7 cellular contexts compared by ENCODE assay signal in genomic region chr20:49132995-49133451, GRCh38. TPM values are rescaled to one million over a fixed set of nuclear protein-coding genes. Genes with fewer than 3 reads are reported as not detected.
DNase-seq lines count a peak whose midpoint lies in the region; ATAC-seq, FAIRE-seq and TF ChIP-seq lines count a peak whose summit lies in the region.

No MANE protein-coding gene starts in this region.

- no peak overlapping the region for H3K4me2 ChIP-seq in H1 (ENCODE audit: insufficient read depth in 1 of 2, low read depth in 2 of 2, low read length in 2 of 2)

- TF ChIP-seq EP300 in H1 (IDR thresholded peaks at IDR 0.05; ENCODE audit: borderline replicate concordance in 1 of 2, low read depth in 2 of 2, low read length in 2 of 2): no peak

- POLR2A ChIA-PET in RWPE1 (lab: Yijun Ruan, JAX; ENCODE audit: low non-redundant PET): no interaction called here
- POLR2A ChIA-PET in H1 (lab: Charles Lee; ENCODE audit: partially characterized antibody): interaction anchor here (0.9 to 1.5 kb wide), 7 partner anchors 55 to 145 kb away, joined by 3 to 5 read pairs (median 4); partner anchors contain the start of genes STAU1 and ZNFX1
- POLR2A ChIA-PET in activated CD4-positive, alpha-beta memory T cell treated with anti-CD3 and anti-CD28 coated beads, Interleukin-2, amount 10 ng/mL, durations not matched to agents 7 days and 5 days (lab: Charles Lee): interaction anchor here (0.7 to 1.2 kb wide), 6 partner anchors 15 to 87 kb away, joined by 3 to 8 read pairs (median 3); partner anchors contain the start of genes CSE1L and DDX27

- no peak overlapping the region for H2BK15ac ChIP-seq in H1 (ENCODE audit: low read length)

- no peaks in the 10 kb centered on the region for H3K4me1 Mint-ChIP-seq in memory B cell
- H3K4me1 Mint-ChIP-seq in activated CD4-positive, alpha-beta memory T cell treated with anti-CD3 and anti-CD28 coated beads, Interleukin-2, amount 10 ng/mL, durations not matched to agents 7 days and 5 days: peaks cover 7% of the 10 kb centered on the region

- H3K27ac ChIP-seq in HUES48 (ENCODE audit: low read depth, low read length) (peak overlapping the region; percentile 9), RWPE1 (peak overlapping the region; percentile 2; the same call in 1 of the 2 replicates), H1 (ENCODE audit: low read depth, low read length) (no peak overlapping the region)

- H3K9me3 ChIP-seq in HUES48 (ENCODE audit: control insufficient read depth, insufficient read depth, low read length) (no peaks in the 10 kb centered on the region), H1 (ENCODE audit: insufficient read depth in 2 of 2, low read depth in 1 of 2, low read length in 1 of 2) (no peaks in the 10 kb centered on the region)

- H2BK5ac ChIP-seq in H1 (ENCODE audit: low read depth, low read length): peak overlapping the region; percentile 10; the same call in 1 of the 2 replicates

- ATAC-seq in memory B cell (ENCODE audit: low read depth) (peak; percentile 66), HG03378 (IDR thresholded peaks at IDR 0.05; ENCODE audit: unreplicated experiment) (no peak)

- H3K4me1 ChIP-seq in HUES48 (ENCODE audit: control insufficient read depth, insufficient read depth, low read length) (no peaks in the 10 kb centered on the region), H1 (replicated peaks in 1 of 4; ENCODE audit: control insufficient read depth in 3 of 4, insufficient read depth in 4 of 4, low read length in 3 of 4) (peaks cover 0 to 6% (median 0%) of the 10 kb centered on the region in 4 experiments; a peak in 3 of 7 replicates)

- no peak overlapping the region for H2BK120ac ChIP-seq in H1 (replicated peaks; ENCODE audit: low read depth, low read length)

- H4K8ac ChIP-seq in H1 (ENCODE audit: extremely low read depth, insufficient read depth, low read length): 0 out of 2 replicates have a peak overlapping the region, but pooled peaks have one; percentile 0

- H3K23ac ChIP-seq in H1 (ENCODE audit: insufficient read length): no peak overlapping the region

- no peak overlapping the region for H3K56ac ChIP-seq in H1 (replicated peaks; ENCODE audit: insufficient read length, low read depth, low read length)

- H2AFZ ChIP-seq in H1 (ENCODE audit: low read length): no peak overlapping the region

- TF ChIP-seq CTCF in RWPE1 (conservative IDR thresholded peaks at IDR 0.05; ENCODE audit: low read depth): peak; percentile 80
- TF ChIP-seq CTCF in H1 (IDR thresholded peaks at IDR 0.05; ENCODE audit: control extremely low read depth in 1 of 3, insufficient read depth in 1 of 3, low read depth in 1 of 3, low read length in 3 of 3): peak in 2 of 3 experiments; percentile 46 to 58; a peak in 3 of 4 replicates

- no peak overlapping the region for H3K4me3 Mint-ChIP-seq in memory B cell
- H3K4me3 Mint-ChIP-seq in activated CD4-positive, alpha-beta memory T cell treated with anti-CD3 and anti-CD28 coated beads, Interleukin-2, amount 10 ng/mL, durations not matched to agents 7 days and 5 days: no peak overlapping the region

- no peak overlapping the region for H2BK12ac ChIP-seq in H1 (ENCODE audit: low read depth, low read length)

- H2BK20ac ChIP-seq in H1 (ENCODE audit: low read length): no peak overlapping the region

- H4K91ac ChIP-seq in H1 (replicated peaks; ENCODE audit: insufficient read length, low read length): no peak overlapping the region

- CTCF ChIA-PET in RWPE1 (lab: Yijun Ruan, JAX): interaction anchor here (0.6 to 3.1 kb wide), 34 partner anchors 8 to 1948 kb away, joined by 3 to 41 read pairs (median 4); partner anchors contain the start of gene DDX27
- CTCF ChIA-PET in H1 (lab: Charles Lee; ENCODE audit: partially characterized antibody): interaction anchor here (0.6 to 3.4 kb wide), 34 partner anchors 8 to 187 kb away, joined by 3 to 22 read pairs (median 4); partner anchors contain the start of gene DDX27
- CTCF ChIA-PET in activated CD4-positive, alpha-beta memory T cell treated with anti-CD3 and anti-CD28 coated beads, Interleukin-2, amount 10 ng/mL, durations not matched to agents 7 days and 5 days (lab: Charles Lee): interaction anchor here (0.6 to 6.3 kb wide), 25 partner anchors 10 to 113 kb away, joined by 3 to 156 read pairs (median 4); partner anchors contain the start of gene DDX27

- no peaks in the 10 kb centered on the region for H3K27me3 Mint-ChIP-seq in memory B cell
- H3K27me3 Mint-ChIP-seq in activated CD4-positive, alpha-beta memory T cell treated with anti-CD3 and anti-CD28 coated beads, Interleukin-2, amount 10 ng/mL, durations not matched to agents 7 days and 5 days: no peaks in the 10 kb centered on the region

- H3K18ac ChIP-seq in H1 (ENCODE audit: extremely low read depth, low read length): no peak overlapping the region

- H3K4me3 ChIP-seq in HUES48 (ENCODE audit: low read depth, low read length) (no peak overlapping the region), H1 (ENCODE audit: extremely low read depth in 1 of 4, insufficient read depth in 2 of 4, low read depth in 3 of 4, low read length in 4 of 4) (no peak overlapping the region)

- no peak overlapping the region for H3K9ac ChIP-seq in HUES48 (ENCODE audit: low read depth, low read length)
- H3K9ac ChIP-seq in H1 (replicated peaks in 1 of 4; ENCODE audit: extremely low read depth in 1 of 4, low read depth in 3 of 4, low read length in 3 of 4): no peak overlapping the region

- H4K5ac ChIP-seq in H1 (ENCODE audit: insufficient read length, low read depth, low read length): no peak overlapping the region

- H3K36me3 ChIP-seq in HUES48 (ENCODE audit: control insufficient read depth, insufficient read depth, low read length) (peaks cover 50% of the 10 kb centered on the region), H1 (ENCODE audit: control insufficient read depth in 2 of 4, insufficient read depth in 4 of 4, low read length in 3 of 4) (peaks cover 2 to 16% (median 6%) of the 10 kb centered on the region in 4 experiments; a peak in 6 of 8 replicates)

- DNase-seq in EH (ENCODE audit: low read depth): peak; percentile 76
- peak; percentile 71 for DNase-seq in RWPE1 (ENCODE audit: low spot score)
- DNase-seq in H1 (ENCODE audit: low read depth in 1 of 2, low spot score in 2 of 2): no peak
- DNase-seq in memory B cell (ENCODE audit: low spot score in 2 of 2): peak in 1 of 2 donors; percentile 34
- DNase-seq in activated CD4-positive, alpha-beta memory T cell treated with anti-CD3 and anti-CD28 coated beads, Interleukin-2, amount 10 ng/mL, durations not matched to agents 7 days and 5 days: no peak

- no peaks in the 10 kb centered on the region for H3K9me3 Mint-ChIP-seq in memory B cell
- H3K9me3 Mint-ChIP-seq in activated CD4-positive, alpha-beta memory T cell treated with anti-CD3 and anti-CD28 coated beads, Interleukin-2, amount 10 ng/mL, durations not matched to agents 7 days and 5 days: no peaks in the 10 kb centered on the region

- H3K36me3 Mint-ChIP-seq in memory B cell: peaks cover 25% of the 10 kb centered on the region
- H3K36me3 Mint-ChIP-seq in activated CD4-positive, alpha-beta memory T cell treated with anti-CD3 and anti-CD28 coated beads, Interleukin-2, amount 10 ng/mL, durations not matched to agents 7 days and 5 days (ENCODE audit: low read depth): peaks cover 42% of the 10 kb centered on the region

- WGBS in H1 (ENCODE audit: extremely low coverage in 1 of 2, insufficient coverage in 1 of 2, insufficient read length in 1 of 2, insufficient replicate concordance in 2 of 2, low coverage in 1 of 2, low lambda C conversion rate in 2 of 2, missing lambda C conversion rate in 1 of 2), 2 experiments: 70% methylated on average over 5 of the region's 5 CpGs; no CpG with 5 or more reads in 1 of the 2 experiments

- no peaks in the 10 kb centered on the region for H3K27me3 ChIP-seq in HUES48 (ENCODE audit: control insufficient read depth, insufficient read depth, low read length)
- H3K27me3 ChIP-seq in H1 (replicated peaks in 1 of 4; ENCODE audit: control insufficient read depth in 3 of 4, extremely low read depth in 1 of 4, insufficient read depth in 3 of 4, low read length in 3 of 4): no peaks in the 10 kb centered on the region

- TF ChIP-seq POLR2A in H1 (IDR thresholded peaks at IDR 0.05; ENCODE audit: control extremely low read depth in 1 of 2, low read depth in 2 of 2, low read length in 2 of 2): no peak

- FAIRE-seq in H1 (lab: Jason Lieb, UNC): peak; percentile 32

- H3K14ac ChIP-seq in H1 (ENCODE audit: insufficient read length): no peak overlapping the region

- peaks cover 0 to 6% of the 10 kb centered on the region in 2 experiments; a peak in 1 of 4 replicates for H3K79me2 ChIP-seq in H1 (ENCODE audit: control insufficient read depth in 1 of 2, insufficient read depth in 2 of 2, low read length in 2 of 2)

- TF ChIP-seq RAD21 in H1 (IDR thresholded peaks at IDR 0.05 in 1 of 2, conservative IDR thresholded peaks at IDR 0.05 in 1 of 2; ENCODE audit: low read depth in 2 of 2, low read length in 2 of 2): peak; percentile 60 to 73

- peak overlapping the region; percentile 67 for H3K27ac Mint-ChIP-seq in memory B cell
- H3K27ac Mint-ChIP-seq in activated CD4-positive, alpha-beta memory T cell treated with anti-CD3 and anti-CD28 coated beads, Interleukin-2, amount 10 ng/mL, durations not matched to agents 7 days and 5 days: no peak overlapping the region

- 0 out of 2 replicates have a peak, but pooled peaks cover 2% of the 10 kb centered on the region for H3K23me2 ChIP-seq in H1 (ENCODE audit: low read depth, low read length)

- H3K79me1 ChIP-seq in H1 (ENCODE audit: low read depth, low read length): peaks cover 3% of the 10 kb centered on the region; the same call in 1 of the 2 replicates

- H2AK5ac ChIP-seq in H1 (ENCODE audit: low read depth, low read length): no peak overlapping the region

- no peak overlapping the region for H3K4ac ChIP-seq in H1 (replicated peaks; ENCODE audit: insufficient read length, low read depth, low read length)

- H4K20me1 ChIP-seq in H1 (replicated peaks in 1 of 2; ENCODE audit: control insufficient read depth in 1 of 2, insufficient read depth in 2 of 2, low read length in 2 of 2): peaks cover 3 to 4% of the 10 kb centered on the region in 2 experiments

TF ChIP-seq in H1, 55 proteins besides CTCF, POLR2A, EP300 and RAD21 (continues in another document):
- TF ChIP-seq CREB1 (IDR thresholded peaks at IDR 0.05) (no peak), GABPA (IDR thresholded peaks at IDR 0.05; ENCODE audit: borderline replicate concordance, insufficient read depth, low read length) (no peak), BCL11A (IDR thresholded peaks at IDR 0.05; ENCODE audit: low read depth in 2 of 2, low read length in 2 of 2) (no peak)

RNA-seq across cellular contexts. Expression of gene STAU1, which starts 55.1 kb away (rescaled TPM):
- 107 and 111 TPM in 2 replicates for total RNA-seq in H1 (2021; fragmentation: NEBNext Ultra II Directional; extraction: Animal tissue kit (Norgen Biotek cat#: 25700))
- 37.5 and 41.4 TPM in 2 replicates for polyA plus RNA-seq in H1 (2011; rRNA removed)
- polyA plus RNA-seq in H1 (2011; cell fraction: cytosol; rRNA removed): 44.3 TPM
- polyA plus RNA-seq in H1 (2011; cell fraction: nucleus; rRNA removed): 33.0 TPM
- polyA plus RNA-seq in H1 (2012, experiment 1 of 2): 59.7 to 74.0 TPM (median 69.1 TPM) in 4 replicates
- polyA plus RNA-seq in H1 (2012, experiment 2 of 2): 43.0 TPM
- 71.6 TPM for polyA plus RNA-seq in H1 (2013, experiment 1 of 2)
- 73.4 TPM for polyA plus RNA-seq in H1 (2013, experiment 2 of 2)
- 42.8 and 44.9 TPM in 2 replicates for polyA minus RNA-seq in H1 (2011; rRNA and poly(A)+ RNA removed)
- polyA minus RNA-seq in H1 (2011; cell fraction: cytosol; rRNA and poly(A)+ RNA removed): 44.7 TPM
- polyA minus RNA-seq in H1 (2011; cell fraction: nucleus; rRNA and poly(A)+ RNA removed): 35.6 TPM
- total RNA-seq in activated CD4-positive, alpha-beta memory T cell treated with anti-CD3 and anti-CD28 coated beads, Interleukin-2, amount 10 ng/mL, durations not matched to agents 7 days and 5 days: 10 to 100 TPM; 56.6 to 60.5 TPM

Comparison
In these comparisons a context has a peak if more than half of its experiments do, and no peak if none do; other contexts are left out.
1. DNase-seq: peak in EH (single experiment) and RWPE1 (single experiment); none in H1 (0 of 2) and activated CD4-positive, alpha-beta memory T cell treated with anti-CD3 and anti-CD28 coated beads, Interleukin-2, amount 10 ng/mL, durations not matched to agents 7 days and 5 days (single experiment).